Comparison of ENCODE assay signal across 8 cellular contexts in genomic region chr12:68040450-68041075, GRCh38. TPM values are rescaled to one million over a fixed set of nuclear protein-coding genes. Genes with fewer than 3 reads are reported as not detected.
DNase-seq lines count a peak whose midpoint lies in the region; ATAC-seq and TF ChIP-seq lines count a peak whose summit lies in the region.

No MANE protein-coding gene starts in this region.

- no peaks in the 10 kb centered on the region for H3K79me2 ChIP-seq in osteoblast (ENCODE audit: insufficient read depth, low read length)

- DNase-seq in CD8-positive, alpha-beta memory T cell: peak; percentile 39 to 76 (median 58)
- DNase-seq in M059J (ENCODE audit: low read depth): peak; percentile 77
- peak; percentile 59 to 70 for DNase-seq in SHP77 (lab: John Stamatoyannopoulos, UW)
- peak; percentile 45 for DNase-seq in activated T-helper 9 cell treated with anti-CD3 and anti-CD28 coated beads, Interleukin-2, amount 50 U/mL, for 16 hours (ENCODE audit: low read depth)
- peak; percentile 35 to 83 for DNase-seq in foreskin fibroblast
- DNase-seq in osteoblast (ENCODE audit: insufficient read length, low spot score, missing footprints): peak; percentile 94
- DNase-seq in tibial nerve (ENCODE audit: low spot score in 2 of 2): peak; percentile 61 to 87

- no peak for TF ChIP-seq POLR2A in tibial nerve (IDR thresholded peaks at IDR 0.05)

- TF ChIP-seq CTCF in foreskin fibroblast (IDR thresholded peaks at IDR 0.05; ENCODE audit: low read depth, low read length) (peak; percentile 90), osteoblast (IDR thresholded peaks at IDR 0.05; ENCODE audit: extremely low read depth, low read depth, low read length) (peak; percentile 98), tibial nerve (IDR thresholded peaks at IDR 0.05) (peak; percentile 62 to 81 (median 74))

- peaks cover 0 to 2% (median 0%) of the 10 kb centered on the region in 3 donors for H3K36me3 Mint-ChIP-seq in CD8-positive, alpha-beta memory T cell

- CTCF ChIA-PET in CD8-positive, alpha-beta memory T cell (lab: Charles Lee): interaction anchor here (0.6 to 3.2 kb wide), 32 partner anchors 9 to 686 kb away, joined by 3 to 30 read pairs (median 4); partner anchors contain the start of gene IFNG

- no peak overlapping the region for H3K4me3 ChIP-seq in CD8-positive, alpha-beta memory T cell (ENCODE audit: low read length)
- H3K4me3 ChIP-seq in foreskin fibroblast (ENCODE audit: low read depth in 1 of 2, low read length in 2 of 2) (no peak overlapping the region), osteoblast (ENCODE audit: insufficient read depth, low read length) (no peak overlapping the region), tibial nerve (no peak overlapping the region)

- H3K9me3 Mint-ChIP-seq in CD8-positive, alpha-beta memory T cell: peaks cover 0 to 1% (median 0%) of the 10 kb centered on the region in 5 donors

- no peaks in the 10 kb centered on the region for H4K20me1 ChIP-seq in osteoblast (ENCODE audit: insufficient read depth, low read length)

- no peaks in the 10 kb centered on the region for H3K27me3 Mint-ChIP-seq in CD8-positive, alpha-beta memory T cell

- no peak overlapping the region for H3K27ac ChIP-seq in CD8-positive, alpha-beta memory T cell (ENCODE audit: low read depth, low read length)
- H3K27ac ChIP-seq in osteoblast (ENCODE audit: low read depth, low read length) (no peak overlapping the region), tibial nerve (no peak overlapping the region)

- H3K27ac Mint-ChIP-seq in CD8-positive, alpha-beta memory T cell: peak overlapping the region in 6 of 8 donors; percentile 8 to 75 (median 34)

- H3K4me1 Mint-ChIP-seq in CD8-positive, alpha-beta memory T cell: peaks cover 29 to 53% (median 48%) of the 10 kb centered on the region in 3 donors

- POLR2A ChIA-PET in CD8-positive, alpha-beta memory T cell (lab: Charles Lee): interaction anchor here (0.6 to 0.7 kb wide), 2 partner anchors 50 to 118 kb away, joined by 3 read pairs; no protein-coding TSS in a partner anchor

- no peaks in the 10 kb centered on the region for H3K4me1 ChIP-seq in CD8-positive, alpha-beta memory T cell (ENCODE audit: insufficient read depth, low read length)
- no peaks in the 10 kb centered on the region for H3K4me1 ChIP-seq in osteoblast (ENCODE audit: insufficient read depth, low read length)
- peaks cover 0 to 3% (median 0%) of the 10 kb centered on the region in 4 donors for H3K4me1 ChIP-seq in tibial nerve

- no peaks in the 10 kb centered on the region for H3K9me3 ChIP-seq in CD8-positive, alpha-beta memory T cell (ENCODE audit: low read length)
- H3K9me3 ChIP-seq in osteoblast (ENCODE audit: low read depth, low read length) (no peaks in the 10 kb centered on the region), tibial nerve (no peaks in the 10 kb centered on the region)

- 27 to 30% methylated on average over 6 of the region's 6 CpGs for WGBS in tibial nerve, 2 donors

- no peak overlapping the region for H3K4me2 ChIP-seq in osteoblast (ENCODE audit: insufficient read depth, low read length)

- peak overlapping the region in 2 of 7 donors; percentile 41 to 51 for H3K4me3 Mint-ChIP-seq in CD8-positive, alpha-beta memory T cell

- H3K36me3 ChIP-seq in CD8-positive, alpha-beta memory T cell (ENCODE audit: insufficient read depth, low read length): no peaks in the 10 kb centered on the region
- H3K36me3 ChIP-seq in osteoblast (ENCODE audit: insufficient read depth, low read length) (no peaks in the 10 kb centered on the region), tibial nerve (no peaks in the 10 kb centered on the region)

- peak; percentile 64 for ATAC-seq in GM21529 (IDR thresholded peaks at IDR 0.05; ENCODE audit: unreplicated experiment)

- peak overlapping the region; percentile 64 for H2AFZ ChIP-seq in osteoblast (ENCODE audit: low read length)

- no peaks in the 10 kb centered on the region for H3K27me3 ChIP-seq in CD8-positive, alpha-beta memory T cell (ENCODE audit: insufficient read depth, low read length, poor library complexity, severe bottlenecking)
- peaks cover 5% of the 10 kb centered on the region for H3K27me3 ChIP-seq in osteoblast (ENCODE audit: insufficient read depth, low read length)
- H3K27me3 ChIP-seq in tibial nerve: no peaks in the 10 kb centered on the region

- no peak for TF ChIP-seq EP300 in tibial nerve (IDR thresholded peaks at IDR 0.05)

RNA-seq across cellular contexts. Expression of gene IFNG-AS1, which starts 51.3 kb away (rescaled TPM):
- total RNA-seq in CD8-positive, alpha-beta memory T cell: 1 to 10 TPM in 1 of 2 experiments, under 1 TPM in 1; 0.95 to 1.6 TPM
- polyA plus RNA-seq in CD8-positive, alpha-beta memory T cell: 35.4 TPM
- total RNA-seq in M059J (2014; rRNA removed; shearing (Covaris generic)): not detected in 2 replicates
- under 0.01 and 0.29 TPM in 2 replicates for total RNA-seq in osteoblast
- total RNA-seq in tibial nerve: not detected
